8 cellular contexts compared by ENCODE assay signal in the genomic region with DNA sequence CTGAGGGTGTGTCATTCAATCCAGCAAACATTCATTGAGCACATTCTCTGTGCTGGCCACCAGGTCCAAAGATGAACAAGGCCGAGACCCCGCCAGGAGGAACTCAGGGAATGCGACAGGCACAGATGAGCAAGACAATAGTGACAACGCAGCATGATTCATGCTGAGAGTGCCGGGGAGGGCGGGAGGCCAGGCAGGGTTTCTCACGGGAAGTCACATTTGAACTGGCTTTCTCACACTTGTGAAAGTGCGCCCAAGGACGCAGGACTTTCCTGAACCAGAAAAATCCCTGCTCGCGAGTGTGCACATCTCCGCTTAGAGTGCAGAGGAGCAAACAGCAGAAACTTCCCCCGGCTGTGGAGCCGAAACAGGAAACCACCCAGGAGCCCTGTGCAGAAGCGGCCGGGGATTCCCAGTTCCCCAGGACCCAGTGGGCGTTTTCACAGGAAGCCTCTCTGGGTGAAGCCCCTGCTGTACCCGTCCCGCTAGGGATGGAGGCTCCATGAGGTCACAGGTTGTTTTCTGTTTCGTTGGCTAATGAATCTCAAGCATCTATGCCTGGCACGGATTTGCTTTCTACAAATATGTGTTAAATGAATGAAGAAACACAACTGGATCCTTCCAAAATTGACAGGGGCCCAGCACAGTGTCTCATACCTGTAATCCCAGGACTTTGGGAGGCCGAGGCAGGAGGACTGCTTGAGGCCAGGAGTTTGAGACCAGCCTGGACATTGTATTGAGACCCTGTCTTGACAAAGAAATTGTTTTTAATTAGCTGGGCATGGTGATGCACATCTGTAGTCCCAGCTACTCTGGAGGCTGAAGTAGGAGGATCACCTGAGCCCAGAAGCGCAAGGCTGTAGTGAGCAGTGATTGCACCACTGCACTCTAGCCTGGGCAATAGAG.
DNase-seq lines count a peak whose midpoint lies in the region; ATAC-seq lines count a peak whose summit lies in the region.

No MANE protein-coding gene starts in this region.

- H3K4me1 ChIP-seq in adipocyte (ENCODE audit: control insufficient read depth, insufficient read depth, low read length) = peaks cover 11% of the 10 kb centered on the region
- H3K4me1 ChIP-seq in iPS-18a (ENCODE audit: control insufficient read depth, low read depth, low read length) = peaks cover 10% of the 10 kb centered on the region

- H3K27ac ChIP-seq in iPS-18a (ENCODE audit: low read length) = no peak overlapping the region

- no peaks in the 10 kb centered on the region for H3K9me3 Mint-ChIP-seq in T-cell

- peak overlapping the region; percentile 93 to 95 for H3K27ac Mint-ChIP-seq in T-cell

- H3K27me3 Mint-ChIP-seq in T-cell = no peaks in the 10 kb centered on the region

- DNase-seq in A172 (ENCODE audit: low spot score) = peak; percentile 77
- peak; percentile 47 for DNase-seq in GM19238 (ENCODE audit: insufficient read length, low spot score)
- peak in 33 of 34 experiments; percentile 62 to 91 (median 80) for DNase-seq in T-cell
- peak; percentile 80 for DNase-seq in adipocyte (ENCODE audit: low read depth)
- DNase-seq in stimulated activated CD4-positive, alpha-beta T cell treated with anti-CD3 and anti-CD28 coated beads, Interleukin-12 subunit alpha, Interleukin-12 subunit beta, amount 100 ng/mL, for 4 hours = peak; percentile 75
- DNase-seq in NCI-H345 (lab: John Stamatoyannopoulos, UW) = no peak

- peak overlapping the region; percentile 73 to 84 (median 79) for H3K4me3 Mint-ChIP-seq in T-cell

- H3K27me3 ChIP-seq in adipocyte (replicated peaks; ENCODE audit: control insufficient read depth, insufficient read depth, low read length) (peaks cover 1% of the 10 kb centered on the region), iPS-18a (ENCODE audit: control insufficient read depth, insufficient read depth, low read length) (no peaks in the 10 kb centered on the region)

- H3K9ac ChIP-seq in adipocyte (ENCODE audit: low read length) = peak overlapping the region; percentile 43
- H3K9ac ChIP-seq in iPS-18a (ENCODE audit: low read length) = no peak overlapping the region

- H3K36me3 Mint-ChIP-seq in T-cell = no peaks in the 10 kb centered on the region

- H3K9me3 ChIP-seq in adipocyte (ENCODE audit: control insufficient read depth, low read length) (no peaks in the 10 kb centered on the region), iPS-18a (ENCODE audit: control insufficient read depth, low read depth, low read length) (no peaks in the 10 kb centered on the region)

- ATAC-seq in HG03354 (IDR thresholded peaks at IDR 0.05; ENCODE audit: poor library complexity, severe bottlenecking, unreplicated experiment) (peak; percentile 60), T-cell (replicated peaks in 1 of 4) (peak; percentile 31 to 64 (median 38))

- POLR2A ChIA-PET in T-cell (lab: Charles Lee) = interaction anchor here in 1 of 2 donors (0.5 kb wide), 1 partner anchor 136 kb away, joined by 3 read pairs; no protein-coding TSS in a partner anchor

- H3K4me1 Mint-ChIP-seq in T-cell = peaks cover 64 to 68% (median 66%) of the 10 kb centered on the region in 3 donors

- H3K36me3 ChIP-seq in adipocyte (ENCODE audit: control insufficient read depth, insufficient read depth, low read length, severe bottlenecking) (no peaks in the 10 kb centered on the region), iPS-18a (ENCODE audit: control insufficient read depth, low read depth, low read length) (no peaks in the 10 kb centered on the region)

- peak overlapping the region; percentile 70 for H3K4me3 ChIP-seq in adipocyte (ENCODE audit: low read length)
- H3K4me3 ChIP-seq in iPS-18a (ENCODE audit: low read length) = peak overlapping the region; percentile 13

- CTCF ChIA-PET in T-cell (lab: Charles Lee) = interaction anchor here in 1 of 2 donors (1.0 to 5.6 kb wide), 4 partner anchors 45 to 169 kb away, joined by 3 to 195 read pairs (median 10); no protein-coding TSS in a partner anchor
